11 cellular contexts compared by ENCODE assay signal in the genomic region with DNA sequence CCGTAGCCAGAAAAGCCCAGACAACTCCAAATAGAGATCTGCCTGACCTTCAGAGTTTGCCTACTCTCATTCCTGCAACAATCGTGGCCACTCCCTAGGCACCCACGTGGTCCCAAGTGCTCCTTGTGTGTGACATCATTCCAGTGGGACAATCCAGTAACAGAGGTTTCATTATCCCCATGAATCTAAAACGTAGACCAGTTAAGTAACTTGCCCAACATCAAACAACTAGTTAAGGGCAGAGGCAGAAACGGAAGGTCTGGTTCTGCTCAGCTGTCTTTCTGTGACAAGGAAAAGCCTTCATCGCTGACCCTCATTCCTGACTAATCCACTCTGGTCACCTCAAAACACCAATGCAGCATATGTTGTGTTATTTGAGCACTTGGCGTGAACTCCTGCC.
DNase-seq lines count a peak whose midpoint lies in the region; ATAC-seq and TF ChIP-seq lines count a peak whose summit lies in the region.
"Had no signal": no experiment of that assay in that cellular context is flagged by ENCODE, and none has a peak within 500 bp of the region (broad histone marks: within the 10 kb centered on the region; RNA-seq: fewer than 3 reads in every experiment).

No MANE protein-coding gene starts in this region.

- DNase-seq in NCI-H2029 (lab: John Stamatoyannopoulos, UW) (peak; percentile 86), epithelial cell of esophagus (ENCODE audit: low read depth) (peak; percentile 47), mucosa of descending colon (peak; percentile 72 to 83 (median 73)), ecto neural progenitor cell (ENCODE audit: low spot score) (no peak)
- DNase-seq in central memory CD4-positive, alpha-beta T cell: no peak
- DNase-seq: activated CD4-positive, alpha-beta T cell treated with anti-CD3 and anti-CD28 coated beads, Interleukin-2, amount 50 U/mL, for 48 hours; NCI-H1048 had no signal

- intact Hi-C loops in mucosa of descending colon (cut with DNase I, micrococcal nuclease): no loop called here

- H3K27ac ChIP-seq in ACC112 (ENCODE audit: low read depth, low read length): no peak overlapping the region
- H3K27ac ChIP-seq: SJSA1 had no signal

- no peak overlapping the region for H2AFZ ChIP-seq in ACC112 (ENCODE audit: low read length, unreplicated experiment)

- H3K36me3 ChIP-seq in ACC112 (ENCODE audit: insufficient read depth, low read length) (no peaks in the 10 kb centered on the region), mucosa of descending colon (ENCODE audit: low read depth) (no peaks in the 10 kb centered on the region)
- H3K36me3 ChIP-seq: SJSA1 had no signal

- no peaks in the 10 kb centered on the region for H3K9me3 ChIP-seq in mucosa of descending colon

- ATAC-seq in mucosa of descending colon: peak; percentile 95
- no peak for ATAC-seq in GM21423 (IDR thresholded peaks at IDR 0.05; ENCODE audit: unreplicated experiment)
- ATAC-seq in HG02623 (IDR thresholded peaks at IDR 0.05; ENCODE audit: unreplicated experiment): no peak

- peak overlapping the region; percentile 7; the same call in 1 of the 2 replicates for H3K4me3 ChIP-seq in ACC112 (ENCODE audit: low read depth, low read length)
- H3K4me3 ChIP-seq in epithelial cell of esophagus (ENCODE audit: low read length): no peak overlapping the region
- no peak overlapping the region for H3K4me3 ChIP-seq in mucosa of descending colon
- H3K4me3 ChIP-seq: SJSA1 had no signal

- no peaks in the 10 kb centered on the region for H3K79me2 ChIP-seq in ACC112 (ENCODE audit: control insufficient read depth, insufficient read depth, low read length, unreplicated experiment)

- TF ChIP-seq CTCF in epithelial cell of esophagus (IDR thresholded peaks at IDR 0.05; ENCODE audit: insufficient read depth, low read depth, low read length, missing control alignments) (no peak), mucosa of descending colon (IDR thresholded peaks at IDR 0.05) (no peak)

- H3K27me3 ChIP-seq in ACC112 (ENCODE audit: insufficient read depth, low read length): peaks cover 4% of the 10 kb centered on the region; the same call in 1 of the 2 replicates
- H3K27me3 ChIP-seq: SJSA1 had no signal

- H3K4me1 ChIP-seq in ACC112 (ENCODE audit: control insufficient read depth, insufficient read depth, low read length, unreplicated experiment) (no peaks in the 10 kb centered on the region), mucosa of descending colon (ENCODE audit: low read depth) (no peaks in the 10 kb centered on the region)
- H3K4me1 ChIP-seq: SJSA1 had no signal

Comparison
In these comparisons a context has a peak if more than half of its experiments do, and no peak if none do; other contexts are left out.
1. DNase-seq: peak in NCI-H2029 (single experiment), epithelial cell of esophagus (single experiment) and mucosa of descending colon (3 of 3); none in central memory CD4-positive, alpha-beta T cell (single experiment) and ecto neural progenitor cell (single experiment).